ENCODE assay signal across 1 cellular context in the genomic region with DNA sequence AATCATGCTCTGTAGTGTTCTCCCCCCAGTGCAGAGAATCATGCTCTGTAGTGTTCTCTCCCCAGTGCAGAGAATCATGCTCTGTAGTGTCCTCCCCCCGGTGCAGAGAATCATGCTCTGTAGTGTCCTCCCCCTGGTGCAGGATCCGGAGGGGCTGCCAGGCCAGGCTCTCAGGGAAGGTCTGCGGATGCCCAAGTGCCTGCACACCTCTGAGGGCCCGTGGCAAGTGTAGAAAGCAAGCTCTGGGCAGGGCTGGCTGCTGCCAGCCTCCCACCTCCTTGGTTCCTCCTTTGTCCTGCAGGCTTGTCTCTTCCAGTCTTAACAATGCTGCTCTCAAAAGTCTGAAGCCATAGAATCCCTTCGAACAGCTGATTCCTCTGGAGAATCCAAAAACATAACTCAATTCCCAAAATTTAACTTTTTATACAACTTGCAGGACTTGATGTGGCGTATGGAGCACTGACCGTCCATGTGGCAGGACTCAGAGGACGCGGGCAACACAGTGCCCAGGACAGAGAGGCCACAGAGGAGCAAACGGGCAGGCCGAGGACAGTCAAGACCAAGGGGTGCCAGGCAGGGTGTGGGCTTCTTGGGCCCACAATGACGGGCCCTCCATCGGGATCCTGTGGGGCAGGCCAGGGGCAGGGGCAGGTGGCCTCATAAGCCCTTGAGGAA.
TF ChIP-seq lines count a peak whose summit lies in the region.

No MANE protein-coding gene starts in this region.

TF ChIP-seq in HepG2, 621 proteins besides CTCF, POLR2A, EP300 and RAD21:
- TF ChIP-seq ZNF432 (CRISPR knock-in tag; IDR thresholded peaks at IDR 0.05; ENCODE audit: borderline replicate concordance) (no peak), EZH2 (conservative IDR thresholded peaks at IDR 0.05; ENCODE audit: low read depth, low read length) (0 out of 2 replicates have a peak, but pooled peaks have one; percentile 18)
